24 cellular contexts compared by ENCODE assay signal in genomic region chr18:57843403-57843802, GRCh38. TPM values are rescaled to one million over a fixed set of nuclear protein-coding genes. Genes with fewer than 3 reads are reported as not detected.
"Had no signal": no experiment of that assay in that cellular context is flagged by ENCODE, and none has a peak within 500 bp of the region (broad histone marks: within the 10 kb centered on the region; RNA-seq: fewer than 3 reads in every experiment).

No MANE protein-coding gene starts in this region.

- H3K9me3 ChIP-seq: heart right ventricle, mucosa of descending colon, spleen had no signal

- H3K4me3 ChIP-seq: heart right ventricle, mucosa of descending colon, spleen had no signal

- FAIRE-seq: frontal cortex, islet of Langerhans had no signal

- H3K27me3 ChIP-seq: heart right ventricle, spleen had no signal

- H3K36me3 Mint-ChIP-seq: activated CD4-positive, alpha-beta memory T cell treated with anti-CD3 and anti-CD28 coated beads for 36 hours; brain; naive thymus-derived CD8-positive, alpha-beta T cell; stimulated activated memory B cell treated with anti-CD40 and anti-IgM and Interleukin-4, amounts not matched to agents 10 μg/mL and 1 μg/mL and 100 μg/mL, for 72 hours had no signal

- H3K4me3 Mint-ChIP-seq: activated CD4-positive, alpha-beta memory T cell treated with anti-CD3 and anti-CD28 coated beads for 36 hours; activated T-cell treated with anti-CD3 and anti-CD28 coated beads, Interleukin-2, amount 50 U/mL, for 4 hours; brain; central memory CD8-positive, alpha-beta T cell; naive thymus-derived CD8-positive, alpha-beta T cell; stimulated activated memory B cell treated with anti-CD40 and anti-IgM and Interleukin-4, amounts not matched to agents 10 μg/mL and 1 μg/mL and 100 μg/mL, for 72 hours had no signal

- ATAC-seq: activated naive CD4-positive, alpha-beta T cell treated with anti-CD3 and anti-CD28 coated beads, Interleukin-2, amount 50 U/mL, for 72 hours; activated T-cell treated with anti-CD3 and anti-CD28 coated beads, Interleukin-2, amount 50 U/mL, for 4 hours; heart right ventricle; left lobe of liver; mucosa of descending colon; naive thymus-derived CD8-positive, alpha-beta T cell; sciatic nerve; stimulated activated memory B cell treated with anti-CD40 and anti-IgM and Interleukin-4, amounts not matched to agents 10 μg/mL and 1 μg/mL and 100 μg/mL, for 72 hours had no signal

- H3K27ac Mint-ChIP-seq: activated CD4-positive, alpha-beta memory T cell treated with anti-CD3 and anti-CD28 coated beads for 36 hours; activated naive CD4-positive, alpha-beta T cell treated with anti-CD3 and anti-CD28 coated beads, Interleukin-2, amount 50 U/mL, for 72 hours; brain; naive thymus-derived CD8-positive, alpha-beta T cell; progenitor cell of endocrine pancreas; stimulated activated memory B cell treated with anti-CD40 and anti-IgM and Interleukin-4, amounts not matched to agents 10 μg/mL and 1 μg/mL and 100 μg/mL, for 72 hours had no signal

- H3K4me1 Mint-ChIP-seq: central memory CD8-positive, alpha-beta T cell; naive thymus-derived CD8-positive, alpha-beta T cell had no signal

- DNase-seq: activated CD4-positive, alpha-beta memory T cell treated with anti-CD3 and anti-CD28 coated beads for 36 hours; activated CD4-positive, alpha-beta T cell treated with anti-CD3 and anti-CD28 coated beads for 1 hour; activated effector memory CD4-positive, alpha-beta T cell treated with anti-CD3 and anti-CD28 coated beads, Interleukin-2, amount 50 U/mL, for 16 hours; activated T-cell treated with anti-CD3 and anti-CD28 coated beads, Interleukin-2, amount 50 U/mL, for 4 hours; amniotic stem cell; cortex of kidney; effector CD8-positive, alpha-beta T cell; heart right ventricle; mammary epithelial cell; mucosa of descending colon; naive thymus-derived CD8-positive, alpha-beta T cell; occipital lobe; spleen; stimulated activated CD4-positive, alpha-beta T cell treated with anti-CD3 and anti-CD28 coated beads, Interleukin-1b, Interleukin-23, amount 100 ng/mL, for 48 hours; trophoblast cell had no signal

- H3K27me3 Mint-ChIP-seq: stimulated activated memory B cell treated with anti-CD40 and anti-IgM and Interleukin-4, amounts not matched to agents 10 μg/mL and 1 μg/mL and 100 μg/mL, for 72 hours had no signal

- H3K36me3 ChIP-seq: heart right ventricle, spleen had no signal

- H3K9me3 Mint-ChIP-seq: activated CD4-positive, alpha-beta memory T cell treated with anti-CD3 and anti-CD28 coated beads for 36 hours; activated T-cell treated with anti-CD3 and anti-CD28 coated beads, Interleukin-2, amount 50 U/mL, for 4 hours; brain; central memory CD8-positive, alpha-beta T cell; naive thymus-derived CD8-positive, alpha-beta T cell had no signal

- H3K27ac ChIP-seq: heart right ventricle, spleen had no signal

RNA-seq across cellular contexts. Expression of gene ATP8B1, which starts 40.3 kb away (rescaled TPM):
- total RNA-seq: activated CD4-positive, alpha-beta memory T cell treated with anti-CD3 and anti-CD28 coated beads for 36 hours; activated naive CD4-positive, alpha-beta T cell treated with anti-CD3 and anti-CD28 coated beads, Interleukin-2, amount 50 U/mL, for 72 hours had no signal
- polyA plus RNA-seq: naive thymus-derived CD8-positive, alpha-beta T cell had no signal
